Comparison of ENCODE assay signal across 1 cellular context in the genomic region with DNA sequence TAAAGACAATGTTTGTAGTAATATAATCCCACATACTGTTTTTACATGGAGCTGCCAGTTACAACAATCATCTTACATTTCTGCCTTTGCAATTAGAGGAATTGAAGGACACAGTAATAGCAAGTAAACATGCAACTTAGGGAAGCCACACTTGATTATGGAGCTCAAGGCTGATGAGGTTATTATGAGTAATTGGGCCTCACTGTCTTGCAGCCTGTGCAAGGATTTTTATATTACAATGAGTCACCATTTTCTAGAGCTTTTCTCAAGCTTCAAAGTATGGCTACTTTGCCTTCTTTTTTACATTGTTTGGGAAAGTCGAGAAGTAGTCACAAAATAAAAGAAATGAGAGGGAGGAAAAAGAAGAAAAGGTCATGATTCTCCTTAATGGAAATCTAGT.
A peak's percentile ranks its signal among the peaks of the same experiment; 100 is the strongest.
TF ChIP-seq lines count a peak whose summit lies in the region.

No MANE protein-coding gene starts in this region.

TF ChIP-seq in SK-N-SH, 30 proteins besides CTCF, POLR2A, EP300 and RAD21 (continued from another document):
- TF ChIP-seq, protein P1, sequence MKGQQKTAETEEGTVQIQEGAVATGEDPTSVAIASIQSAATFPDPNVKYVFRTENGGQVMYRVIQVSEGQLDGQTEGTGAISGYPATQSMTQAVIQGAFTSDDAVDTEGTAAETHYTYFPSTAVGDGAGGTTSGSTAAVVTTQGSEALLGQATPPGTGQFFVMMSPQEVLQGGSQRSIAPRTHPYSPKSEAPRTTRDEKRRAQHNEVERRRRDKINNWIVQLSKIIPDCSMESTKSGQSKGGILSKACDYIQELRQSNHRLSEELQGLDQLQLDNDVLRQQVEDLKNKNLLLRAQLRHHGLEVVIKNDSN (IDR thresholded peaks at IDR 0.05; ENCODE audit: borderline replicate concordance, low read depth), result no peak
- no peak for TF ChIP-seq MEF2A (IDR thresholded peaks at IDR 0.05; ENCODE audit: borderline replicate concordance, low read depth)
- TF ChIP-seq RFX5 (IDR thresholded peaks at IDR 0.05; ENCODE audit: low read length), result no peak
- TF ChIP-seq GABPA (IDR thresholded peaks at IDR 0.05; ENCODE audit: low read depth), result no peak
- TF ChIP-seq TAF1 (IDR thresholded peaks at IDR 0.05; ENCODE audit: borderline replicate concordance, low read depth, low read length), result no peak
- TF ChIP-seq MXI1 (IDR thresholded peaks at IDR 0.05; ENCODE audit: low read depth, low read length), result no peak
- no peak for TF ChIP-seq NFIC (IDR thresholded peaks at IDR 0.05; ENCODE audit: borderline replicate concordance)
- TF ChIP-seq FOXJ3 (CRISPR knock-in tag; IDR thresholded peaks at IDR 0.05), result no peak
- TF ChIP-seq, protein P2, sequence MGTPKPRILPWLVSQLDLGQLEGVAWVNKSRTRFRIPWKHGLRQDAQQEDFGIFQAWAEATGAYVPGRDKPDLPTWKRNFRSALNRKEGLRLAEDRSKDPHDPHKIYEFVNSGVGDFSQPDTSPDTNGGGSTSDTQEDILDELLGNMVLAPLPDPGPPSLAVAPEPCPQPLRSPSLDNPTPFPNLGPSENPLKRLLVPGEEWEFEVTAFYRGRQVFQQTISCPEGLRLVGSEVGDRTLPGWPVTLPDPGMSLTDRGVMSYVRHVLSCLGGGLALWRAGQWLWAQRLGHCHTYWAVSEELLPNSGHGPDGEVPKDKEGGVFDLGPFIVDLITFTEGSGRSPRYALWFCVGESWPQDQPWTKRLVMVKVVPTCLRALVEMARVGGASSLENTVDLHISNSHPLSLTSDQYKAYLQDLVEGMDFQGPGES (IDR thresholded peaks at IDR 0.05; ENCODE audit: low read depth, low read length), result no peak
- TF ChIP-seq SMC3 (IDR thresholded peaks at IDR 0.05; ENCODE audit: low read depth, low read length), result no peak
- no peak for TF ChIP-seq YY1 (IDR thresholded peaks at IDR 0.05; ENCODE audit: low read depth)
- no peak for TF ChIP-seq NRF1 (IDR thresholded peaks at IDR 0.05; ENCODE audit: low read depth, low read length)
- TF ChIP-seq, protein P3, sequence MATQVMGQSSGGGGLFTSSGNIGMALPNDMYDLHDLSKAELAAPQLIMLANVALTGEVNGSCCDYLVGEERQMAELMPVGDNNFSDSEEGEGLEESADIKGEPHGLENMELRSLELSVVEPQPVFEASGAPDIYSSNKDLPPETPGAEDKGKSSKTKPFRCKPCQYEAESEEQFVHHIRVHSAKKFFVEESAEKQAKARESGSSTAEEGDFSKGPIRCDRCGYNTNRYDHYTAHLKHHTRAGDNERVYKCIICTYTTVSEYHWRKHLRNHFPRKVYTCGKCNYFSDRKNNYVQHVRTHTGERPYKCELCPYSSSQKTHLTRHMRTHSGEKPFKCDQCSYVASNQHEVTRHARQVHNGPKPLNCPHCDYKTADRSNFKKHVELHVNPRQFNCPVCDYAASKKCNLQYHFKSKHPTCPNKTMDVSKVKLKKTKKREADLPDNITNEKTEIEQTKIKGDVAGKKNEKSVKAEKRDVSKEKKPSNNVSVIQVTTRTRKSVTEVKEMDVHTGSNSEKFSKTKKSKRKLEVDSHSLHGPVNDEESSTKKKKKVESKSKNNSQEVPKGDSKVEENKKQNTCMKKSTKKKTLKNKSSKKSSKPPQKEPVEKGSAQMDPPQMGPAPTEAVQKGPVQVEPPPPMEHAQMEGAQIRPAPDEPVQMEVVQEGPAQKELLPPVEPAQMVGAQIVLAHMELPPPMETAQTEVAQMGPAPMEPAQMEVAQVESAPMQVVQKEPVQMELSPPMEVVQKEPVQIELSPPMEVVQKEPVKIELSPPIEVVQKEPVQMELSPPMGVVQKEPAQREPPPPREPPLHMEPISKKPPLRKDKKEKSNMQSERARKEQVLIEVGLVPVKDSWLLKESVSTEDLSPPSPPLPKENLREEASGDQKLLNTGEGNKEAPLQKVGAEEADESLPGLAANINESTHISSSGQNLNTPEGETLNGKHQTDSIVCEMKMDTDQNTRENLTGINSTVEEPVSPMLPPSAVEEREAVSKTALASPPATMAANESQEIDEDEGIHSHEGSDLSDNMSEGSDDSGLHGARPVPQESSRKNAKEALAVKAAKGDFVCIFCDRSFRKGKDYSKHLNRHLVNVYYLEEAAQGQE (IDR thresholded peaks at IDR 0.05; ENCODE audit: low read depth, low read length), result no peak
- peak; percentile 60; the same call in 1 of the 2 replicates for TF ChIP-seq JUND (IDR thresholded peaks at IDR 0.05)
- no peak for TF ChIP-seq TEAD4 (IDR thresholded peaks at IDR 0.05; ENCODE audit: borderline replicate concordance, insufficient read depth)
- TF ChIP-seq, protein P4, sequence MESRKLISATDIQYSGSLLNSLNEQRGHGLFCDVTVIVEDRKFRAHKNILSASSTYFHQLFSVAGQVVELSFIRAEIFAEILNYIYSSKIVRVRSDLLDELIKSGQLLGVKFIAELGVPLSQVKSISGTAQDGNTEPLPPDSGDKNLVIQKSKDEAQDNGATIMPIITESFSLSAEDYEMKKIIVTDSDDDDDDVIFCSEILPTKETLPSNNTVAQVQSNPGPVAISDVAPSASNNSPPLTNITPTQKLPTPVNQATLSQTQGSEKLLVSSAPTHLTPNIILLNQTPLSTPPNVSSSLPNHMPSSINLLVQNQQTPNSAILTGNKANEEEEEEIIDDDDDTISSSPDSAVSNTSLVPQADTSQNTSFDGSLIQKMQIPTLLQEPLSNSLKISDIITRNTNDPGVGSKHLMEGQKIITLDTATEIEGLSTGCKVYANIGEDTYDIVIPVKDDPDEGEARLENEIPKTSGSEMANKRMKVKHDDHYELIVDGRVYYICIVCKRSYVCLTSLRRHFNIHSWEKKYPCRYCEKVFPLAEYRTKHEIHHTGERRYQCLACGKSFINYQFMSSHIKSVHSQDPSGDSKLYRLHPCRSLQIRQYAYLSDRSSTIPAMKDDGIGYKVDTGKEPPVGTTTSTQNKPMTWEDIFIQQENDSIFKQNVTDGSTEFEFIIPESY (IDR thresholded peaks at IDR 0.05; ENCODE audit: borderline replicate concordance, low read depth), result no peak
- TF ChIP-seq, protein P5, sequence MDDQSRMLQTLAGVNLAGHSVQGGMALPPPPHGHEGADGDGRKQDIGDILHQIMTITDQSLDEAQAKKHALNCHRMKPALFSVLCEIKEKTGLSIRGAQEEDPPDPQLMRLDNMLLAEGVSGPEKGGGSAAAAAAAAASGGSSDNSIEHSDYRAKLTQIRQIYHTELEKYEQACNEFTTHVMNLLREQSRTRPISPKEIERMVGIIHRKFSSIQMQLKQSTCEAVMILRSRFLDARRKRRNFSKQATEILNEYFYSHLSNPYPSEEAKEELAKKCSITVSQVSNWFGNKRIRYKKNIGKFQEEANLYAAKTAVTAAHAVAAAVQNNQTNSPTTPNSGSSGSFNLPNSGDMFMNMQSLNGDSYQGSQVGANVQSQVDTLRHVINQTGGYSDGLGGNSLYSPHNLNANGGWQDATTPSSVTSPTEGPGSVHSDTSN (IDR thresholded peaks at IDR 0.05), result peak; percentile 79
- no peak for TF ChIP-seq CHD2 (IDR thresholded peaks at IDR 0.05; ENCODE audit: low read length, partially characterized antibody)
- TF ChIP-seq TCF12 (IDR thresholded peaks at IDR 0.05), result peak; percentile 24; the same call in 1 of the 2 replicates
- no peak for TF ChIP-seq GATA2 (CRISPR knock-in tag; IDR thresholded peaks at IDR 0.05)
- TF ChIP-seq FOSL2 (IDR thresholded peaks at IDR 0.05; ENCODE audit: borderline replicate concordance, low read depth), result peak; percentile 67; the same call in 1 of the 2 replicates
- no peak for TF ChIP-seq ELF1 (IDR thresholded peaks at IDR 0.05)
- no peak for TF ChIP-seq POLR2AphosphoS5 (IDR thresholded peaks at IDR 0.05; ENCODE audit: low read depth, low read length)
- TF ChIP-seq RXRA (IDR thresholded peaks at IDR 0.05; ENCODE audit: borderline replicate concordance, low read depth), result no peak
- TF ChIP-seq SIN3A (IDR thresholded peaks at IDR 0.05; ENCODE audit: borderline replicate concordance, low read depth, low read length), result no peak
- TF ChIP-seq, protein P6, sequence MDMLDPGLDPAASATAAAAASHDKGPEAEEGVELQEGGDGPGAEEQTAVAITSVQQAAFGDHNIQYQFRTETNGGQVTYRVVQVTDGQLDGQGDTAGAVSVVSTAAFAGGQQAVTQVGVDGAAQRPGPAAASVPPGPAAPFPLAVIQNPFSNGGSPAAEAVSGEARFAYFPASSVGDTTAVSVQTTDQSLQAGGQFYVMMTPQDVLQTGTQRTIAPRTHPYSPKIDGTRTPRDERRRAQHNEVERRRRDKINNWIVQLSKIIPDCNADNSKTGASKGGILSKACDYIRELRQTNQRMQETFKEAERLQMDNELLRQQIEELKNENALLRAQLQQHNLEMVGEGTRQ (IDR thresholded peaks at IDR 0.05; ENCODE audit: borderline replicate concordance, low read depth, low read length), result no peak
- no peak for TF ChIP-seq EZH2phosphoT487 (IDR thresholded peaks at IDR 0.05; ENCODE audit: borderline replicate concordance, low read depth)
